8 cellular contexts compared by ENCODE assay signal in the genomic region with DNA sequence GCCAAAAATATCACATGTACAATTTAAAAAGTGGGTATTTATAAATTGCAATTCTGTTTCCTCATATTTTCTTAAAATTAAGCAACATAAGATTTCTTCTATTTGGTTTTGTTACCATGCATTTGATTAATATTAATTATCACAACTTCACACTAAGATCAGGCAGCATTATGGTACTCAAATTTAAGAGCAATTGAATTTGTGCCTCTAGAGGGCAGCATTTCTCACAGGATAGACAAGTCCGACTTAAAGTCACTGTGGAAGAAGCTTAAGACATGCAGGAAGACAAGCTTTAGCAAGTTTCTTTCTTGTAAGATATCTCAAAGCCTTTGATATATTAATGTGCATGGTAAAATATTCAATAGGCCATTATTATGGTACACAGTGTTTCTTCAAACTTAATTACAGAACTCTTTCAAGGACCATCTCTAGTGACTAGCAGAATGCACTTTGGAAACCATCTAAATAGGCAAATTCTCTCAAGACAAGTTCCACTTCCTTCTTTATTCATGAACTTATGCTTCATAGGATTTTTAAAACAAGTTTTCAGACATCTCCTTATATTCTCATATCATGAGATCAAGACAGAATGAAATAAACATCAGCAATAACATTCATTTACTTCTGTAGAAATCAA. TPM values are rescaled to one million over a fixed set of nuclear protein-coding genes. Genes with fewer than 3 reads are reported as not detected.
DNase-seq lines count a peak whose midpoint lies in the region; ATAC-seq lines count a peak whose summit lies in the region.

No MANE protein-coding gene starts in this region.

- peak; percentile 65 for DNase-seq in A172 (ENCODE audit: low spot score)
- peak; percentile 66 for DNase-seq in GM04504 (ENCODE audit: low read depth)
- DNase-seq in NCI-H128 (lab: John Stamatoyannopoulos, UW; ENCODE audit: unreplicated experiment): peak; percentile 16
- DNase-seq in T-helper 1 cell: peak in 4 of 5 donors; percentile 27 to 84 (median 64)
- peak; percentile 38 for DNase-seq in cerebellum (ENCODE audit: low spot score)
- no peak for DNase-seq in left lobe of liver (ENCODE audit: low spot score)
- peak in 5 of 6 experiments; percentile 35 to 86 (median 59) for DNase-seq in stimulated activated naive CD4-positive, alpha-beta T cell (lab: John Stamatoyannopoulos, UW)

- peak; percentile 44 for ATAC-seq in HG02588 (IDR thresholded peaks at IDR 0.05; ENCODE audit: unreplicated experiment)
- ATAC-seq in left lobe of liver: peak; percentile 84

RNA-seq across cellular contexts. Expression of gene FBXW7, which starts 35.0 kb away (rescaled TPM):
- total RNA-seq in A172 (2014; rRNA removed; shearing (Covaris generic)): 14.2 and 29.9 TPM in 2 replicates
- total RNA-seq in cerebellum (107 TPM), left lobe of liver (12.2 TPM)
